8 cellular contexts compared by ENCODE assay signal in genomic region chrX:8743126-8743732, GRCh38. TPM values are rescaled to one million over a fixed set of nuclear protein-coding genes. Genes with fewer than 3 reads are reported as not detected.
DNase-seq lines count a peak whose midpoint lies in the region; ATAC-seq lines count a peak whose summit lies in the region.

No MANE protein-coding gene starts in this region.

- ATAC-seq in GM18858 (IDR thresholded peaks at IDR 0.05; ENCODE audit: unreplicated experiment) (peak; percentile 51), HG02840 (IDR thresholded peaks at IDR 0.05; ENCODE audit: low FRiP score, unreplicated experiment) (no peak), HG02759 (IDR thresholded peaks at IDR 0.05; ENCODE audit: unreplicated experiment) (no peak)

- peak; percentile 14 to 18 for DNase-seq in AML-193 (lab: John Stamatoyannopoulos, UW)
- DNase-seq in NCI-H460 (ENCODE audit: extremely low read depth, low read depth), result peak; percentile 30
- DNase-seq in activated T-cell treated with anti-CD3 and anti-CD28 coated beads for 48 hours (ENCODE audit: low read depth), result peak; percentile 18
- DNase-seq in foreskin melanocyte, result peak; percentile 18
- DNase-seq in stimulated activated CD4-positive, alpha-beta T cell treated with anti-CD3 and anti-CD28 coated beads, Interleukin-12 subunit alpha, Interleukin-12 subunit beta, amount 100 ng/mL, for 24 hours (ENCODE audit: low read depth in 2 of 2), result peak; percentile 6 to 47

RNA-seq across cellular contexts. Expression of gene ANOS1, which starts 11.3 kb away (rescaled TPM):
- not detected in 2 replicates for total RNA-seq in NCI-H460 (2014; rRNA removed; shearing (Covaris generic))
- not detected in 2 replicates for polyA plus RNA-seq in NCI-H460 (2014; cell fraction: nucleus; rRNA removed)

RNA-seq across cellular contexts. Expression of gene FAM9A, which starts 58.0 kb away (rescaled TPM):
- not detected in 2 replicates for total RNA-seq in NCI-H460 (2014; rRNA removed; shearing (Covaris generic))
- polyA plus RNA-seq in NCI-H460 (2014; cell fraction: nucleus; rRNA removed), result not detected in 2 replicates
